In genomic region chr4:42568610-42569207, GRCh38 we compare ENCODE assay signal across 8 cellular contexts.
DNase-seq lines count a peak whose midpoint lies in the region; ATAC-seq, FAIRE-seq and TF ChIP-seq lines count a peak whose summit lies in the region.

No MANE protein-coding gene starts in this region.

- no peaks in the 10 kb centered on the region for H3K27me3 ChIP-seq in A673 (replicated peaks; ENCODE audit: insufficient read depth, low read depth, low read length, poor library complexity)

- DNase-seq in A673 (ENCODE audit: low spot score) (peak; percentile 67), NCI-H2029 (lab: John Stamatoyannopoulos, UW) (peak; percentile 56), MCF 10A (ENCODE audit: unreplicated experiment) (peak; percentile 81), inferior parietal cortex (ENCODE audit: extremely low spot score) (peak; percentile 92)
- DNase-seq in stimulated activated CD4-positive, alpha-beta T cell treated with anti-CD3 and anti-CD28 coated beads, Interleukin-1b, Interleukin-23, amount 100 ng/mL, for 1 hour (ENCODE audit: low read depth in 2 of 2) = peak; percentile 16 to 32

- H3K27ac ChIP-seq in A673 (ENCODE audit: low read depth, low read length, poor library complexity, severe bottlenecking) = no peak overlapping the region

- no TSS peak for BruUV-seq in A673 (replicated peaks; lab: Mats Ljungman, UMichigan)
- no TSS peak for BruUV-seq in MCF 10A (replicated peaks; lab: Mats Ljungman, UMichigan)

- no peaks in the 10 kb centered on the region for H3K9me3 Mint-ChIP-seq in MCF 10A (ENCODE audit: unreplicated experiment)

- H3K4me3 ChIP-seq in A673 (ENCODE audit: low read depth, low read length, poor library complexity, severe bottlenecking) = no peak overlapping the region

- H3K27ac Mint-ChIP-seq in MCF 10A (ENCODE audit: low read depth, unreplicated experiment) = no peak overlapping the region

- TF ChIP-seq CTCF in A673 (conservative IDR thresholded peaks at IDR 0.05; ENCODE audit: low read depth, low read length) (peak; percentile 70), MCF 10A (IDR thresholded peaks at IDR 0.05; ENCODE audit: unreplicated experiment) (peak; percentile 72)

- ATAC-seq in GM18511 (IDR thresholded peaks at IDR 0.05; ENCODE audit: unreplicated experiment) = peak; percentile 96
- peak; percentile 88 for ATAC-seq in HG02981 (IDR thresholded peaks at IDR 0.05; ENCODE audit: unreplicated experiment)

- no peaks in the 10 kb centered on the region for H3K36me3 ChIP-seq in A673 (ENCODE audit: insufficient read depth, low read length, poor library complexity, severe bottlenecking)

- H3K27me3 Mint-ChIP-seq in MCF 10A (ENCODE audit: insufficient read depth, unreplicated experiment) = peaks cover 10% of the 10 kb centered on the region

- H3K36me3 Mint-ChIP-seq in MCF 10A (ENCODE audit: insufficient read depth, unreplicated experiment) = no peaks in the 10 kb centered on the region

- no peaks in the 10 kb centered on the region for H3K4me1 ChIP-seq in A673 (ENCODE audit: insufficient read depth, low read length, poor library complexity, severe bottlenecking)

- intact Hi-C loops in A673 (cut with micrococcal nuclease; ENCODE audit: unreplicated experiment) (no loop called here), MCF 10A (cut with micrococcal nuclease) (loop anchor here (1.0 to 10.0 kb wide), 4 partner anchors 86 to 397 kb away; partner anchors contain the start of gene ATP8A1)

- CTCF ChIA-PET in A673 (lab: Charles Lee) = interaction anchor here (0.6 to 1.1 kb wide), 2 partner anchors 22 to 295 kb away, joined by 3 to 9 read pairs; no protein-coding TSS in a partner anchor
- CTCF ChIA-PET in MCF 10A (lab: Yijun Ruan, JAX) = interaction anchor here (0.5 to 5.2 kb wide), 29 partner anchors 9 to 1920 kb away, joined by 3 to 63 read pairs (median 4); no protein-coding TSS in a partner anchor

- peaks cover 10% of the 10 kb centered on the region for H3K4me1 Mint-ChIP-seq in MCF 10A (ENCODE audit: insufficient read depth, unreplicated experiment)

- no peaks in the 10 kb centered on the region for H3K9me3 ChIP-seq in A673 (ENCODE audit: low read depth, low read length, poor library complexity, severe bottlenecking)

- POLR2A ChIA-PET in A673 (lab: Charles Lee; ENCODE audit: low non-redundant PET) = no interaction called here
- POLR2A ChIA-PET in MCF 10A (lab: Yijun Ruan, JAX) = interaction anchor here (0.6 to 2.4 kb wide), 3 partner anchors 8 to 299 kb away, joined by 3 to 7 read pairs (median 4); partner anchors contain the start of gene ATP8A1

- no peak overlapping the region for H3K4me3 Mint-ChIP-seq in MCF 10A (ENCODE audit: unreplicated experiment)

- FAIRE-seq in TTC549 (lab: Jason Lieb, UNC) = peak; percentile 68

Comparison
In these comparisons a context has a peak if more than half of its experiments do, and no peak if none do; other contexts are left out.
1. DNase-seq: peak in every context shown above with its lines; median percentile 92 in inferior parietal cortex; 81 in MCF 10A; 67 in A673; 56 in NCI-H2029; 24 in stimulated activated CD4-positive, alpha-beta T cell treated with anti-CD3 and anti-CD28 coated beads, Interleukin-1b, Interleukin-23, amount 100 ng/mL, for 1 hour.